ENCODE assay signal across 18 cellular contexts in the genomic region with DNA sequence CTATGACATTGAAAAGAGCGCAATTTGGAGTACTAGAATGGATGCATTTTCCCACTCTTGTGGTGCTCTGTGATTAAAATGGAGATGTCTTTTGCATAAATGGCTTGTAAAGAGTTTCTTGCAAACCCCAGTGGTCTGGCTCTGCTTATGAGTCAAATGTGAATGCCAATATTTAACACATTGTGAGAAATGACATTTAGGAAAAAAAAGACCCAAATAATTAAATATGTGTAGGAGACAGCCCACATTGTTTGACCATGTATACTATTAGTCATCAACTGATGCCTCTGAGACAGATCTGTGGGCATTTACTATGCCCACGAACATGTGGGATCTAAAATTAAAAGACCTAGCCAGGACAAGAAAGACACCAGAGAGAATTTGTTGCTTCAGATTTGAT. TPM values are rescaled to one million over a fixed set of nuclear protein-coding genes. Genes with fewer than 3 reads are reported as not detected.
DNase-seq lines count a peak whose midpoint lies in the region; ATAC-seq, FAIRE-seq and TF ChIP-seq lines count a peak whose summit lies in the region.
"Had no signal": no experiment of that assay in that cellular context is flagged by ENCODE, and none has a peak within 500 bp of the region (broad histone marks: within the 10 kb centered on the region; RNA-seq: fewer than 3 reads in every experiment).

No MANE protein-coding gene starts in this region.

- DNase-seq in HCT116 (ENCODE audit: low read depth, low spot score), result no peak
- peak; percentile 52 for DNase-seq in PC-3
- DNase-seq in keratinocyte (ENCODE audit: low read depth, low spot score), result no peak
- no peak for DNase-seq in stimulated activated naive CD8-positive, alpha-beta T cell treated with anti-CD3 and anti-CD28 coated beads, Interleukin-15, Interleukin-2, amounts not matched to agents 100 U/mL and 50 U/mL, for 24 hours
- no peak for DNase-seq in GDM1 (lab: John Stamatoyannopoulos, UW)
- no peak for DNase-seq in NCI-H1417 treated with DMSO at 0.1 percent for 48 hours (lab: John Stamatoyannopoulos, UW)
- DNase-seq in occipital lobe (lab: John Stamatoyannopoulos, UW), result no peak
- DNase-seq: COR-L47, DMS153, H7, NCI-H1436 treated with DMSO at 0.1 percent for 48 hours, NCI-H2081, NCI-H510A, NCI-H82 had no signal

- no peaks in the 10 kb centered on the region for H3K9me2 ChIP-seq in HCT116 (ENCODE audit: insufficient read depth)
- no peaks in the 10 kb centered on the region for H3K9me2 ChIP-seq in PC-3 (replicated peaks; ENCODE audit: low read length)

- no peaks in the 10 kb centered on the region for H3K9me3 ChIP-seq in HCT116 (ENCODE audit: control insufficient read depth in 1 of 2, insufficient read depth in 1 of 2, low read depth in 1 of 2, low read length in 2 of 2)
- H3K9me3 ChIP-seq in PC-3 (ENCODE audit: low read length), result no peaks in the 10 kb centered on the region
- H3K9me3 ChIP-seq in keratinocyte (ENCODE audit: control insufficient read depth, low read depth, low read length), result no peaks in the 10 kb centered on the region

- dilution Hi-C loops in keratinocyte (cut with MboI; ENCODE audit: extremely low pct_ligation_motif_present, low sequenced_read_pairs), result no loop called here

- BruUV-seq in HCT116 (replicated peaks; lab: Mats Ljungman, UMichigan), result no TSS peak
- no TSS peak for BruUV-seq in PC-3 (replicated peaks; lab: Mats Ljungman, UMichigan)

- H4K20me1 ChIP-seq in HCT116 (ENCODE audit: insufficient read depth), result no peaks in the 10 kb centered on the region
- no peaks in the 10 kb centered on the region for H4K20me1 ChIP-seq in PC-3 (ENCODE audit: low read length)
- no peaks in the 10 kb centered on the region for H4K20me1 ChIP-seq in keratinocyte (ENCODE audit: control insufficient read depth, extremely low read depth, insufficient read depth, low read length)

- no peaks in the 10 kb centered on the region for H3K79me2 ChIP-seq in HCT116 (ENCODE audit: insufficient read depth, low read length)
- no peaks in the 10 kb centered on the region for H3K79me2 ChIP-seq in PC-3 (ENCODE audit: low read length)
- no peaks in the 10 kb centered on the region for H3K79me2 ChIP-seq in keratinocyte (ENCODE audit: control insufficient read depth, insufficient read depth, low read length)

- no peak for TF ChIP-seq POLR2A in HCT116 (IDR thresholded peaks at IDR 0.05; ENCODE audit: borderline replicate concordance, extremely low read depth, insufficient read depth, insufficient read length)

- FAIRE-seq in keratinocyte (lab: Jason Lieb, UNC), result peak; percentile 5
- FAIRE-seq: GM19239 had no signal

- TF ChIP-seq CTCF in HCT116 (IDR thresholded peaks at IDR 0.05 in 2 of 3, conservative IDR thresholded peaks at IDR 0.05 in 1 of 3; ENCODE audit: borderline replicate concordance in 1 of 3, insufficient read depth in 1 of 3, low read depth in 2 of 3, low read length in 2 of 3) (no peak), PC-3 (conservative IDR thresholded peaks at IDR 0.05; ENCODE audit: low read depth, low read length) (no peak), keratinocyte (optimal IDR thresholded peaks at IDR 0.05 in 1 of 3, IDR thresholded peaks at IDR 0.05 in 1 of 3, conservative IDR thresholded peaks at IDR 0.05 in 1 of 3; ENCODE audit: extremely low read depth in 1 of 3, insufficient read depth in 2 of 3, low read length in 3 of 3) (no peak)

- CTCF ChIA-PET in HCT116 (lab: Charles Lee) (no interaction called here), PC-3 (lab: Charles Lee) (no interaction called here)

- no peak overlapping the region for H3K27ac ChIP-seq in HCT116 (ENCODE audit: low read depth, low read length)
- peak overlapping the region; percentile 9; the same call in 1 of the 2 replicates for H3K27ac ChIP-seq in PC-3 (ENCODE audit: low read length)
- no peak overlapping the region for H3K27ac ChIP-seq in keratinocyte (ENCODE audit: control insufficient read depth, insufficient read depth, low read length)
- H3K27ac ChIP-seq: C4-2B, HL-60 had no signal

- no peaks in the 10 kb centered on the region for H3K4me1 ChIP-seq in HCT116 (ENCODE audit: control insufficient read depth in 1 of 2, insufficient read depth in 2 of 2, low read length in 2 of 2)
- peaks cover 12% of the 10 kb centered on the region for H3K4me1 ChIP-seq in PC-3 (ENCODE audit: insufficient read depth, low read length)
- peaks cover 13% of the 10 kb centered on the region for H3K4me1 ChIP-seq in keratinocyte (ENCODE audit: control insufficient read depth, extremely low read depth, insufficient read depth, low read length)

- H3K4me2 ChIP-seq in HCT116 (ENCODE audit: low read length) (no peak overlapping the region), PC-3 (ENCODE audit: low read length) (no peak overlapping the region), keratinocyte (ENCODE audit: control insufficient read depth, extremely low read depth, insufficient read depth, low read depth, low read length) (no peak overlapping the region)

- peak overlapping the region; percentile 4 for H2AFZ ChIP-seq in HCT116 (ENCODE audit: low read depth, low read length, poor library complexity, severe bottlenecking)
- no peak overlapping the region for H2AFZ ChIP-seq in PC-3 (ENCODE audit: low read length)
- no peak overlapping the region for H2AFZ ChIP-seq in keratinocyte (ENCODE audit: control insufficient read depth, low read length)

- no peaks in the 10 kb centered on the region for H3F3A ChIP-seq in PC-3 (ENCODE audit: low read length, unreplicated experiment)

- H3K9ac ChIP-seq in HCT116 (ENCODE audit: low read length), result no peak overlapping the region
- H3K9ac ChIP-seq in PC-3 (ENCODE audit: low read length), result no peak overlapping the region
- no peak overlapping the region for H3K9ac ChIP-seq in keratinocyte (ENCODE audit: control insufficient read depth, extremely low read depth, insufficient read depth, low read length)

- H3K4me3 ChIP-seq in HCT116 (replicated peaks in 1 of 2; ENCODE audit: low read depth in 1 of 2, low read length in 2 of 2) (no peak overlapping the region), PC-3 (ENCODE audit: low read length) (no peak overlapping the region), keratinocyte (ENCODE audit: control insufficient read depth in 2 of 3, extremely low read depth in 1 of 3, insufficient read depth in 2 of 3, low read depth in 1 of 3, low read length in 3 of 3) (no peak overlapping the region)

- intact Hi-C loops in HCT116 (cut with micrococcal nuclease), result no loop called here
- intact Hi-C loops in PC-3 (cut with micrococcal nuclease), result no loop called here

- ATAC-seq in HCT116, result no peak
- ATAC-seq in PC-3, result peak; percentile 88
- ATAC-seq in stimulated activated naive CD8-positive, alpha-beta T cell treated with anti-CD3 and anti-CD28 coated beads, Interleukin-15, Interleukin-2, amounts not matched to agents 100 U/mL and 50 U/mL, for 24 hours, result peak; percentile 72
- ATAC-seq: Right ventricle myocardium inferior had no signal

- H3K36me3 ChIP-seq in HCT116 (ENCODE audit: control insufficient read depth in 1 of 2, insufficient read depth in 2 of 2, low read length in 2 of 2) (no peaks in the 10 kb centered on the region), PC-3 (ENCODE audit: low read depth, low read length) (no peaks in the 10 kb centered on the region), keratinocyte (ENCODE audit: control insufficient read depth in 2 of 2, extremely low read depth in 1 of 2, insufficient read depth in 2 of 2, low read length in 2 of 2) (no peaks in the 10 kb centered on the region)

- POLR2A ChIA-PET in HCT116 (lab: Charles Lee), result no interaction called here
- POLR2A ChIA-PET in PC-3 (lab: Charles Lee; ENCODE audit: unreplicated experiment), result no interaction called here

- H3K9me1 ChIP-seq in keratinocyte (ENCODE audit: control insufficient read depth, extremely low read depth, insufficient read depth, low read length), result no peaks in the 10 kb centered on the region

- RAD21 ChIA-PET in HCT116 (lab: Charles Lee; ENCODE audit: low non-redundant PET in 1 of 2, low total read pairs in 2 of 2, uncharacterized antibody in 2 of 2, unreplicated experiment in 2 of 2), result no interaction called here

- H3K27me3 ChIP-seq in HCT116 (ENCODE audit: insufficient read depth, low read length), result no peaks in the 10 kb centered on the region
- no peaks in the 10 kb centered on the region for H3K27me3 ChIP-seq in PC-3 (ENCODE audit: low read length)
- H3K27me3 ChIP-seq in keratinocyte (ENCODE audit: control insufficient read depth, extremely low read depth, insufficient read depth, low read length), result no peaks in the 10 kb centered on the region

- no peak for TF ChIP-seq RAD21 in HCT116 (IDR thresholded peaks at IDR 0.05; ENCODE audit: low read depth)

TF ChIP-seq in HCT116, 20 proteins besides CTCF, POLR2A, EP300 and RAD21 (continues in another document):
- TF ChIP-seq, protein P1, sequence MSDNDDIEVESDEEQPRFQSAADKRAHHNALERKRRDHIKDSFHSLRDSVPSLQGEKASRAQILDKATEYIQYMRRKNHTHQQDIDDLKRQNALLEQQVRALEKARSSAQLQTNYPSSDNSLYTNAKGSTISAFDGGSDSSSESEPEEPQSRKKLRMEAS (IDR thresholded peaks at IDR 0.05), result no peak
- TF ChIP-seq, protein P2, sequence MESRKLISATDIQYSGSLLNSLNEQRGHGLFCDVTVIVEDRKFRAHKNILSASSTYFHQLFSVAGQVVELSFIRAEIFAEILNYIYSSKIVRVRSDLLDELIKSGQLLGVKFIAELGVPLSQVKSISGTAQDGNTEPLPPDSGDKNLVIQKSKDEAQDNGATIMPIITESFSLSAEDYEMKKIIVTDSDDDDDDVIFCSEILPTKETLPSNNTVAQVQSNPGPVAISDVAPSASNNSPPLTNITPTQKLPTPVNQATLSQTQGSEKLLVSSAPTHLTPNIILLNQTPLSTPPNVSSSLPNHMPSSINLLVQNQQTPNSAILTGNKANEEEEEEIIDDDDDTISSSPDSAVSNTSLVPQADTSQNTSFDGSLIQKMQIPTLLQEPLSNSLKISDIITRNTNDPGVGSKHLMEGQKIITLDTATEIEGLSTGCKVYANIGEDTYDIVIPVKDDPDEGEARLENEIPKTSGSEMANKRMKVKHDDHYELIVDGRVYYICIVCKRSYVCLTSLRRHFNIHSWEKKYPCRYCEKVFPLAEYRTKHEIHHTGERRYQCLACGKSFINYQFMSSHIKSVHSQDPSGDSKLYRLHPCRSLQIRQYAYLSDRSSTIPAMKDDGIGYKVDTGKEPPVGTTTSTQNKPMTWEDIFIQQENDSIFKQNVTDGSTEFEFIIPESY (IDR thresholded peaks at IDR 0.05; ENCODE audit: extremely low read depth, insufficient replicate concordance, low read length), result no peak
- no peak for TF ChIP-seq SRF (IDR thresholded peaks at IDR 0.05; ENCODE audit: low read depth)

RNA-seq across cellular contexts. Expression of a gene that starts 22.2 kb away (rescaled TPM):
- total RNA-seq in HCT116 (2021; ENCODE audit: unreplicated experiment) (33.5 TPM), PC-3 (2014; rRNA removed) (55.2 and 77.8 TPM in 2 replicates), occipital lobe (2.0 TPM)
- polyA plus RNA-seq in HCT116 (2012), result 18.5 and 25.2 TPM in 2 replicates
- 25.5 to 91.0 TPM (median 44.9 TPM) in 3 replicates for polyA plus RNA-seq in keratinocyte
- 5.9 TPM for polyA plus RNA-seq in keratinocyte (2011; ENCODE audit: low read depth)
- 37.4 and 45.8 TPM in 2 replicates for polyA plus RNA-seq in keratinocyte (2011; cell fraction: cytosol; rRNA removed)
- 145 and 159 TPM in 2 replicates for polyA plus RNA-seq in keratinocyte (2011; cell fraction: nucleus; rRNA removed)
- polyA plus RNA-seq in keratinocyte (2012; ENCODE audit: low replicate concordance), result 10.7 and 81.7 TPM in 2 replicates
- 41.9 to 182 TPM (median 83.5 TPM) in 3 replicates for polyA minus RNA-seq in keratinocyte
- polyA minus RNA-seq in keratinocyte (2011; cell fraction: cytosol; rRNA and poly(A)+ RNA removed), result 35.7 TPM
- 165 and 282 TPM in 2 replicates for polyA minus RNA-seq in keratinocyte (2011; cell fraction: nucleus; rRNA and poly(A)+ RNA removed)

Comparison
In these comparisons a context has a peak if more than half of its experiments do, and no peak if none do; other contexts are left out.
1. RNA of a gene that starts 22.2 kb away (total RNA-seq): 55.2 to 77.8 TPM in PC-3 and 33.5 TPM in HCT116 (single experiment); 2.0 TPM in occipital lobe (single experiment); every median in the first group is over 10 times any median in the second.